ENCODE assay signal across 8 cellular contexts in the genomic region with DNA sequence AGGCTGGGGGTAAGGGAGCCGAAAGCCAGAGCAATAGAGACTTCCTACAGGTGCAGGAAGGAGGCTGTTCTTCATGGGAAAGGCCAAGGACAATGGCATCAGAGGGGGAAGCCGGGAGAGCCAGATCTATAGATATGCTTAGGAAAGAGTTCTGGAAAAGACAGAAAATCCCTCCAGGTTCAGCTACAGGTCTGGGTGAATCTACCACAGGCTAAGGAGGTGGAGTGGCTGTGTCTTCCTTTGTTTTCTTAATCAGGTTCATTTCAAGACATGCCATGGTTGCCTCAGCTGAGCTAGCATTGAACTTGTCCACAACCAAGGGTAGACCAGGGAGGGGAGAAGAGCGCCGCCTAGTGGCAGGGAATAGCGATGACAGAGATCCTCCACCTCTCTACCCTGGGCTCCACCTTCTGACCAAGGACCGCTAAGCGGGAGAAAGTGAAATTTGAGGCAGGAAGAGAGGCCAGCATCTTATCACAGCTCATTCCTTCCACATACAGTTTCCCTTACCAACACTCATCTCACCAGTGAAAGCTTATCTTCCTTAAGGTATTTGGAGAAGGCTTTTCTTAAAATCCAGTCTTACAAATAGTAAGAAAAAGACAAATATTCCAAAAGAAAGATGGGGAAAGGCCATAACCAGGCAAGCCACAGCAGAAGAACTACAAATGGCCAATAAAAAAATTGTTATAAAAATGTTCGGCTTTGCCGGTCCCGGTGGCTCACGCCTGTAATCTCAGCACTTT.
DNase-seq lines count a peak whose midpoint lies in the region; ATAC-seq and TF ChIP-seq lines count a peak whose summit lies in the region.

No MANE protein-coding gene starts in this region.

- TF ChIP-seq CTCF in foreskin keratinocyte (conservative IDR thresholded peaks at IDR 0.05) (peak; percentile 90), coronary artery (IDR thresholded peaks at IDR 0.05) (no peak)

- peaks cover 2% of the 10 kb centered on the region for H3K27me3 ChIP-seq in foreskin keratinocyte

- H3K4me1 ChIP-seq in foreskin keratinocyte, result no peaks in the 10 kb centered on the region

- ATAC-seq in GM21723 (IDR thresholded peaks at IDR 0.05; ENCODE audit: unreplicated experiment) (peak; percentile 70), foreskin keratinocyte (peak; percentile 93)

- DNase-seq in Daoy (ENCODE audit: low read depth) (peak; percentile 76), NCI-H2029 (lab: John Stamatoyannopoulos, UW) (peak; percentile 6), foreskin keratinocyte (peak; percentile 32 to 58), amygdala (lab: John Stamatoyannopoulos, UW) (no peak), coronary artery (ENCODE audit: low spot score) (no peak)
- peak; percentile 3 to 4 for DNase-seq in activated CD4-positive, alpha-beta T cell treated with anti-CD3 and anti-CD28 coated beads, Interleukin-2, amount 50 U/mL, for 4 hours
- peak; percentile 24 to 38 for DNase-seq in stimulated activated CD4-positive, alpha-beta T cell treated with anti-CD3 and anti-CD28 coated beads, Interleukin-15, amount 100 ng/mL, for 48 hours (ENCODE audit: low read depth in 2 of 2)

- no peak overlapping the region for H3K27ac ChIP-seq in foreskin keratinocyte
- H3K27ac ChIP-seq in coronary artery, result no peak overlapping the region

- no peak overlapping the region for H3K4me3 ChIP-seq in coronary artery

Comparison
In these comparisons a context has a peak if more than half of its experiments do, and no peak if none do; other contexts are left out.
1. DNase-seq: peak in Daoy (single experiment), NCI-H2029 (single experiment), activated CD4-positive, alpha-beta T cell treated with anti-CD3 and anti-CD28 coated beads, Interleukin-2, amount 50 U/mL, for 4 hours (2 of 2), foreskin keratinocyte (2 of 2) and stimulated activated CD4-positive, alpha-beta T cell treated with anti-CD3 and anti-CD28 coated beads, Interleukin-15, amount 100 ng/mL, for 48 hours (2 of 2); none in amygdala (0 of 56) and coronary artery (single experiment).